In the genomic region with DNA sequence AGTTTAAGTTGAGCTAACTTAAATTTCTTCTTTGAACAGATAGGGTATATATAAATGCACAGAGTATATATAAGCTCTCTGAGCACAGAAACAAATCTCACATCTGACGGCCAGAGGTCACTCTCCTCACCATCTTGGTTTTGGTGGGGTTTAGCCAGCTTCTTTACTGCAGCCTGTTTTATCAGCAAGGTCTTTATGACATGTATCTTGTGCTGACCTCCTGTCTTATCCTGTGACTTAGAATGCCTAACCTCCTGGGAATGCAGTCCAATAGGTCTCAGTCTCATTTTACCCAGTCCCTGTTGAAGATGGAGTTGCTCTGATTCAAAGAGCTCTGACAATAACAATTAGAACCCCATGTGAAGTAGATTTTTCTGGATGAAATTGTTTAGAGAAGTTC, we compare ENCODE assay signal across 1 cellular context.
TF ChIP-seq lines count a peak whose summit lies in the region.

No MANE protein-coding gene starts in this region.

TF ChIP-seq in HepG2, 621 proteins besides CTCF, POLR2A, EP300 and RAD21:
- TF ChIP-seq MXD4 (CRISPR knock-in tag; IDR thresholded peaks at IDR 0.05) = no peak
- TF ChIP-seq, protein P1, sequence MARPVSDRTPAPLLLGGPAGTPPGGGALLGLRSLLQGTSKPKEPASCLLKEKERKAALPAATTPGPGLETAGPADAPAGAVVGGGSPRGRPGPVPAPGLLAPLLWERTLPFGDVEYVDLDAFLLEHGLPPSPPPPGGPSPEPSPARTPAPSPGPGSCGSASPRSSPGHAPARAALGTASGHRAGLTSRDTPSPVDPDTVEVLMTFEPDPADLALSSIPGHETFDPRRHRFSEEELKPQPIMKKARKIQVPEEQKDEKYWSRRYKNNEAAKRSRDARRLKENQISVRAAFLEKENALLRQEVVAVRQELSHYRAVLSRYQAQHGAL (CRISPR knock-in tag; IDR thresholded peaks at IDR 0.05; ENCODE audit: not compliant biosample characterization) = no peak
- no peak for TF ChIP-seq ZNF564 (CRISPR knock-in tag; IDR thresholded peaks at IDR 0.05)
- TF ChIP-seq, protein P2, sequence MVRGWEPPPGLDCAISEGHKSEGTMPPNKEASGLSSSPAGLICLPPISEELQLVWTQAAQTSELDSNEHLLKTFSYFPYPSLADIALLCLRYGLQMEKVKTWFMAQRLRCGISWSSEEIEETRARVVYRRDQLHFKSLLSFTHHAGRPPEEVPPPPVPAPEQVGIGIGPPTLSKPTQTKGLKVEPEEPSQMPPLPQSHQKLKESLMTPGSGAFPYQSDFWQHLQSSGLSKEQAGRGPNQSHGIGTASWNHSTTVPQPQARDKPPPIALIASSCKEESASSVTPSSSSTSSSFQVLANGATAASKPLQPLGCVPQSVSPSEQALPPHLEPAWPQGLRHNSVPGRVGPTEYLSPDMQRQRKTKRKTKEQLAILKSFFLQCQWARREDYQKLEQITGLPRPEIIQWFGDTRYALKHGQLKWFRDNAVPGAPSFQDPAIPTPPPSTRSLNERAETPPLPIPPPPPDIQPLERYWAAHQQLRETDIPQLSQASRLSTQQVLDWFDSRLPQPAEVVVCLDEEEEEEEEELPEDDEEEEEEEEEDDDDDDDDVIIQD (CRISPR knock-in tag; IDR thresholded peaks at IDR 0.05; ENCODE audit: low read depth) = no peak
- TF ChIP-seq, protein P3, sequence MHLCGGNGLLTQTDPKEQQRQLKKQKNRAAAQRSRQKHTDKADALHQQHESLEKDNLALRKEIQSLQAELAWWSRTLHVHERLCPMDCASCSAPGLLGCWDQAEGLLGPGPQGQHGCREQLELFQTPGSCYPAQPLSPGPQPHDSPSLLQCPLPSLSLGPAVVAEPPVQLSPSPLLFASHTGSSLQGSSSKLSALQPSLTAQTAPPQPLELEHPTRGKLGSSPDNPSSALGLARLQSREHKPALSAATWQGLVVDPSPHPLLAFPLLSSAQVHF (CRISPR knock-in tag; IDR thresholded peaks at IDR 0.05) = no peak
- TF ChIP-seq ZNF652 (CRISPR knock-in tag; IDR thresholded peaks at IDR 0.05; ENCODE audit: borderline replicate concordance, low read depth) = no peak
- no peak for TF ChIP-seq SUZ12 (IDR thresholded peaks at IDR 0.05; ENCODE audit: low read depth, low read length)
